In genomic region chr20:63521602-63522001, GRCh38 we compare ENCODE assay signal across 10 cellular contexts. TPM values are rescaled to one million over a fixed set of nuclear protein-coding genes. Genes with fewer than 3 reads are reported as not detected.
DNase-seq lines count a peak whose midpoint lies in the region; ATAC-seq and TF ChIP-seq lines count a peak whose summit lies in the region.
"Had no signal": no experiment of that assay in that cellular context is flagged by ENCODE, and none has a peak within 500 bp of the region (broad histone marks: within the 10 kb centered on the region; RNA-seq: fewer than 3 reads in every experiment).

No MANE protein-coding gene starts in this region.

- peaks cover 42% of the 10 kb centered on the region for H3K36me3 Mint-ChIP-seq in brain

- H3K4me3 Mint-ChIP-seq in brain: peak overlapping the region; percentile 87 to 93 (median 91)

- intact Hi-C loops in left colon (cut with DNase I, micrococcal nuclease): no loop called here

- H3K4me1 Mint-ChIP-seq in brain: peaks cover 54% of the 10 kb centered on the region

- no peaks in the 10 kb centered on the region for H3K27me3 Mint-ChIP-seq in brain

- peak overlapping the region in 4 of 5 experiments; percentile 87 to 97 (median 90) for H3K27ac Mint-ChIP-seq in brain

- peaks cover 0 to 10% (median 6%) of the 10 kb centered on the region in 5 experiments for H3K9me3 Mint-ChIP-seq in brain

- no peak for DNase-seq in Jurkat, Clone E6-1 (ENCODE audit: low read depth, low spot score)
- DNase-seq in left colon (no peak), substantia nigra (lab: John Stamatoyannopoulos, UW) (no peak), OCI-M2 (lab: John Stamatoyannopoulos, UW; ENCODE audit: unreplicated experiment) (no peak), SKM-1 treated with dmso at 0.1 percent for 144 hours (lab: John Stamatoyannopoulos, UW; ENCODE audit: unreplicated experiment) (no peak), DMS79 treated with DMSO at 0.1 percent for 48 hours (lab: John Stamatoyannopoulos, UW) (no peak), glomerular visceral epithelial cell (ENCODE audit: extremely low spot score) (no peak)

- peak overlapping the region; percentile 71 for H3K4me3 ChIP-seq in Jurkat, Clone E6-1 (ENCODE audit: low read length)

- ATAC-seq in left colon: peak; percentile 4

- TF ChIP-seq CTCF in brain (conservative IDR thresholded peaks at IDR 0.05): no peak

- peak overlapping the region; percentile 86 for H3K27ac ChIP-seq in substantia nigra (ENCODE audit: low read depth, low read length, poor library complexity, severe bottlenecking)

RNA-seq across cellular contexts. Expression of gene PPDPF, which starts 1.0 kb away (rescaled TPM):
- 214 TPM for polyA plus RNA-seq in Jurkat, Clone E6-1 (2012; ENCODE audit: insufficient read depth, insufficient read length)
- polyA plus RNA-seq in brain (ENCODE audit: insufficient read depth, low read depth, low replicate concordance): 1,213 TPM
- 100 to 1,000 TPM; 554 to 564 TPM for total RNA-seq in left colon

RNA-seq across cellular contexts. Expression of gene PTK6, which starts 15.6 kb away (rescaled TPM):
- polyA plus RNA-seq in Jurkat, Clone E6-1 (2012; ENCODE audit: insufficient read depth, insufficient read length): not detected
- polyA plus RNA-seq in brain (ENCODE audit: insufficient read depth, low read depth, low replicate concordance): 0.93 TPM
- 100 to 1,000 TPM in 1 of 2 donors, 10 to 100 TPM in 1; 85.7 to 117 TPM for total RNA-seq in left colon
- total RNA-seq: glomerular endothelial cell, M059J had no signal

RNA-seq across cellular contexts. Expression of gene EEF1A2, which starts 22.7 kb away (rescaled TPM):
- polyA plus RNA-seq in Jurkat, Clone E6-1 (2012; ENCODE audit: insufficient read depth, insufficient read length): 53.4 TPM
- 1,308 TPM for polyA plus RNA-seq in brain (ENCODE audit: insufficient read depth, low read depth, low replicate concordance)
- total RNA-seq in left colon: 1 to 10 TPM; 1.3 to 1.8 TPM

RNA-seq across cellular contexts. Expression of gene SRMS, which starts 25.9 kb away (rescaled TPM):
- not detected for polyA plus RNA-seq in Jurkat, Clone E6-1 (2012; ENCODE audit: insufficient read depth, insufficient read length)
- not detected for polyA plus RNA-seq in brain (ENCODE audit: insufficient read depth, low read depth, low replicate concordance)
- 1 to 10 TPM; 2.4 to 4.6 TPM for total RNA-seq in left colon
- total RNA-seq: glomerular endothelial cell, M059J had no signal

RNA-seq across cellular contexts. Expression of gene FNDC11, which starts 32.4 kb away (rescaled TPM):
- polyA plus RNA-seq in Jurkat, Clone E6-1 (2012; ENCODE audit: insufficient read depth, insufficient read length): not detected
- 8.0 TPM for polyA plus RNA-seq in brain (ENCODE audit: insufficient read depth, low read depth, low replicate concordance)
- total RNA-seq in left colon: under 1 TPM in 1 of 2 donors, not detected in 1; 0.42 TPM
- total RNA-seq: M059J had no signal
